9 cellular contexts compared by ENCODE assay signal in genomic region chr5:164013077-164013670, GRCh38.
DNase-seq lines count a peak whose midpoint lies in the region; ATAC-seq and TF ChIP-seq lines count a peak whose summit lies in the region.
"Had no signal": no experiment of that assay in that cellular context is flagged by ENCODE, and none has a peak within 500 bp of the region (broad histone marks: within the 10 kb centered on the region; RNA-seq: fewer than 3 reads in every experiment).

No MANE protein-coding gene starts in this region.

- no peaks in the 10 kb centered on the region for H3K27me3 Mint-ChIP-seq in T-helper 2 cell treated with Interferon-gamma antibody and Interleukin-4, amounts not matched to agents 5 μg/mL and 100 μg/mL, for 36 hours (ENCODE audit: low read depth)
- H3K27me3 Mint-ChIP-seq in activated T-helper 2 cell treated with anti-CD3 and anti-CD28 coated beads, Interferon-gamma antibody, Interleukin-2, Interleukin-4, amounts not matched to agents 10 μg/mL and 5 μg/mL and 100 μg/mL, durations not matched to agents 14 hours and 24 hours and 36 hours (ENCODE audit: low read depth), result no peaks in the 10 kb centered on the region

- intact Hi-C loops in activated T-helper 2 cell treated with anti-CD3 and anti-CD28 coated beads, Interferon-gamma antibody, Interleukin-2, Interleukin-4, amounts not matched to agents 10 μg/mL and 5 μg/mL and 100 μg/mL, durations not matched to agents 14 hours and 24 hours and 36 hours (cut with micrococcal nuclease), result loop anchor here (2.0 kb wide), 1 partner anchor 1196 kb away; no protein-coding TSS in a partner anchor

- no peaks in the 10 kb centered on the region for H3K4me1 Mint-ChIP-seq in T-helper 2 cell treated with Interferon-gamma antibody and Interleukin-4, amounts not matched to agents 5 μg/mL and 100 μg/mL, for 36 hours (ENCODE audit: low read depth)
- peaks cover 3% of the 10 kb centered on the region for H3K4me1 Mint-ChIP-seq in activated T-helper 2 cell treated with anti-CD3 and anti-CD28 coated beads, Interferon-gamma antibody, Interleukin-2, Interleukin-4, amounts not matched to agents 10 μg/mL and 5 μg/mL and 100 μg/mL, durations not matched to agents 14 hours and 24 hours and 36 hours (ENCODE audit: low read depth)
- H3K4me1 Mint-ChIP-seq: stimulated activated effector memory CD8-positive, alpha-beta T cell treated with anti-CD3 and anti-CD28 coated beads, Interleukin-12 subunit alpha, Interleukin-12 subunit beta, amount 100 ng/mL, for 72 hours had no signal

- TF ChIP-seq CTCF in fibroblast of pulmonary artery (IDR thresholded peaks at IDR 0.05; ENCODE audit: low read length, missing control alignments), result peak; percentile 63

- peak; percentile 88 for ATAC-seq in GM18502 (IDR thresholded peaks at IDR 0.05; ENCODE audit: poor library complexity, unreplicated experiment)
- ATAC-seq in HG02798 (IDR thresholded peaks at IDR 0.05; ENCODE audit: poor library complexity, unreplicated experiment), result peak; percentile 84
- ATAC-seq: stimulated activated effector memory CD8-positive, alpha-beta T cell treated with anti-CD3 and anti-CD28 coated beads, Interleukin-12 subunit alpha, Interleukin-12 subunit beta, amount 100 ng/mL, for 72 hours had no signal

- H3K36me3 Mint-ChIP-seq in T-helper 2 cell treated with Interferon-gamma antibody and Interleukin-4, amounts not matched to agents 5 μg/mL and 100 μg/mL, for 36 hours (ENCODE audit: low read depth), result no peaks in the 10 kb centered on the region
- H3K36me3 Mint-ChIP-seq in activated T-helper 2 cell treated with anti-CD3 and anti-CD28 coated beads, Interferon-gamma antibody, Interleukin-2, Interleukin-4, amounts not matched to agents 10 μg/mL and 5 μg/mL and 100 μg/mL, durations not matched to agents 14 hours and 24 hours and 36 hours (ENCODE audit: low read depth), result no peaks in the 10 kb centered on the region
- H3K36me3 Mint-ChIP-seq: stimulated activated effector memory CD8-positive, alpha-beta T cell treated with anti-CD3 and anti-CD28 coated beads, Interleukin-12 subunit alpha, Interleukin-12 subunit beta, amount 100 ng/mL, for 72 hours had no signal

- no peak overlapping the region for H3K4me3 ChIP-seq in fibroblast of pulmonary artery (replicated peaks; ENCODE audit: low read depth, low read length)

- H3K4me3 Mint-ChIP-seq in T-helper 2 cell treated with Interferon-gamma antibody and Interleukin-4, amounts not matched to agents 5 μg/mL and 100 μg/mL, for 36 hours, result no peak overlapping the region
- no peak overlapping the region for H3K4me3 Mint-ChIP-seq in activated T-helper 2 cell treated with anti-CD3 and anti-CD28 coated beads, Interferon-gamma antibody, Interleukin-2, Interleukin-4, amounts not matched to agents 10 μg/mL and 5 μg/mL and 100 μg/mL, durations not matched to agents 14 hours and 24 hours and 36 hours (ENCODE audit: low read depth)
- H3K4me3 Mint-ChIP-seq: stimulated activated effector memory CD8-positive, alpha-beta T cell treated with anti-CD3 and anti-CD28 coated beads, Interleukin-12 subunit alpha, Interleukin-12 subunit beta, amount 100 ng/mL, for 72 hours had no signal

- no peak overlapping the region for H3K27ac Mint-ChIP-seq in T-helper 2 cell treated with Interferon-gamma antibody and Interleukin-4, amounts not matched to agents 5 μg/mL and 100 μg/mL, for 36 hours
- H3K27ac Mint-ChIP-seq in activated T-helper 2 cell treated with anti-CD3 and anti-CD28 coated beads, Interferon-gamma antibody, Interleukin-2, Interleukin-4, amounts not matched to agents 10 μg/mL and 5 μg/mL and 100 μg/mL, durations not matched to agents 14 hours and 24 hours and 36 hours, result no peak overlapping the region
- H3K27ac Mint-ChIP-seq: stimulated activated effector memory CD8-positive, alpha-beta T cell treated with anti-CD3 and anti-CD28 coated beads, Interleukin-12 subunit alpha, Interleukin-12 subunit beta, amount 100 ng/mL, for 72 hours had no signal

- H3K9me3 Mint-ChIP-seq in T-helper 2 cell treated with Interferon-gamma antibody and Interleukin-4, amounts not matched to agents 5 μg/mL and 100 μg/mL, for 36 hours, result no peaks in the 10 kb centered on the region
- H3K9me3 Mint-ChIP-seq in activated T-helper 2 cell treated with anti-CD3 and anti-CD28 coated beads, Interferon-gamma antibody, Interleukin-2, Interleukin-4, amounts not matched to agents 10 μg/mL and 5 μg/mL and 100 μg/mL, durations not matched to agents 14 hours and 24 hours and 36 hours, result no peaks in the 10 kb centered on the region
- H3K9me3 Mint-ChIP-seq: stimulated activated effector memory CD8-positive, alpha-beta T cell treated with anti-CD3 and anti-CD28 coated beads, Interleukin-12 subunit alpha, Interleukin-12 subunit beta, amount 100 ng/mL, for 72 hours had no signal

- peak; percentile 9 for DNase-seq in COLO668 (lab: John Stamatoyannopoulos, UW; ENCODE audit: unreplicated experiment)
- DNase-seq in NCI-H1048 (lab: John Stamatoyannopoulos, UW), result peak; percentile 31
- DNase-seq in T-helper 2 cell treated with Interferon-gamma antibody and Interleukin-4, amounts not matched to agents 5 μg/mL and 100 μg/mL, for 36 hours (ENCODE audit: low spot score), result peak; percentile 7
- peak; percentile 93 for DNase-seq in fibroblast of pulmonary artery (ENCODE audit: low read depth)
- peak; percentile 7 for DNase-seq in occipital lobe (lab: John Stamatoyannopoulos, UW)
- no peak for DNase-seq in activated T-helper 2 cell treated with anti-CD3 and anti-CD28 coated beads, Interferon-gamma antibody, Interleukin-2, Interleukin-4, amounts not matched to agents 10 μg/mL and 5 μg/mL and 100 μg/mL, durations not matched to agents 14 hours and 24 hours and 36 hours (ENCODE audit: low spot score)
